1 cellular context compared by ENCODE assay signal in the genomic region with DNA sequence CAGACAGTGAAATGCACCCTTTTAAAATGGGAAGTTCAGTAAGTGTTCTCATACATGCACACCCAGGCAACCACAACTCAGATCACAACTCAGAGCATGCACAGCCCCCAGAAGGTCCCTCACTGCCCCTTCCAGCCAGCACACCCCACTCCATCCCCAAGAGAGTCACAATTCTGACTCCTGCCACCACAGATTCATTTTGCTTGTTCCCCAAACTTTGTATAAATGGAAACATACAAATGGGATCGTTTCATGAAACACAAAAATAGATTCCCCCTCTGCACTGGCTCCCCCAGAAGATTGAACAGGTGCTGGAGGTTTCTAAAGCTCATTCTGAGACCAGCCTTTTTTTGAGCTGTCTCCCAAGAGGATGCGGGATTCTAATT.
TF ChIP-seq lines count a peak whose summit lies in the region.

No MANE protein-coding gene starts in this region.

TF ChIP-seq in GM12878, 131 proteins besides CTCF, POLR2A, EP300 and RAD21 (continued from another document and continues in another):
- TF ChIP-seq, protein P1, sequence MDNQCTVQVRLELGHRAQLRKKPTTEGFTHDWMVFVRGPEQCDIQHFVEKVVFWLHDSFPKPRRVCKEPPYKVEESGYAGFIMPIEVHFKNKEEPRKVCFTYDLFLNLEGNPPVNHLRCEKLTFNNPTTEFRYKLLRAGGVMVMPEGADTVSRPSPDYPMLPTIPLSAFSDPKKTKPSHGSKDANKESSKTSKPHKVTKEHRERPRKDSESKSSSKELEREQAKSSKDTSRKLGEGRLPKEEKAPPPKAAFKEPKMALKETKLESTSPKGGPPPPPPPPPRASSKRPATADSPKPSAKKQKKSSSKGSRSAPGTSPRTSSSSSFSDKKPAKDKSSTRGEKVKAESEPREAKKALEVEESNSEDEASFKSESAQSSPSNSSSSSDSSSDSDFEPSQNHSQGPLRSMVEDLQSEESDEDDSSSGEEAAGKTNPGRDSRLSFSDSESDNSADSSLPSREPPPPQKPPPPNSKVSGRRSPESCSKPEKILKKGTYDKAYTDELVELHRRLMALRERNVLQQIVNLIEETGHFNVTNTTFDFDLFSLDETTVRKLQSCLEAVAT (IDR thresholded peaks at IDR 0.05) = peak; percentile 36; the same call in 1 of the 2 replicates
- no peak for TF ChIP-seq POU2F2 (IDR thresholded peaks at IDR 0.05; ENCODE audit: borderline replicate concordance, low read depth, low read length)
- no peak for TF ChIP-seq KLF5 (IDR thresholded peaks at IDR 0.05; ENCODE audit: partially characterized antibody)
- TF ChIP-seq ASH2L (IDR thresholded peaks at IDR 0.05; ENCODE audit: borderline replicate concordance, low read depth) = no peak
- no peak for TF ChIP-seq HDAC2 (IDR thresholded peaks at IDR 0.05)
- no peak for TF ChIP-seq SUPT20H (IDR thresholded peaks at IDR 0.05; ENCODE audit: borderline replicate concordance, control insufficient read depth, low read depth, low read length)
- 0 out of 2 replicates have a peak, but pooled peaks have one; percentile 10 for TF ChIP-seq BACH1 (IDR thresholded peaks at IDR 0.05; ENCODE audit: borderline replicate concordance)
- peak; percentile 85; the same call in 1 of the 2 replicates for TF ChIP-seq GATAD2B (conservative IDR thresholded peaks at IDR 0.05; ENCODE audit: low read depth)
- no peak for TF ChIP-seq STAT1 (conservative IDR thresholded peaks at IDR 0.05)
- peak; percentile 86 for TF ChIP-seq TCF12 (IDR thresholded peaks at IDR 0.05; ENCODE audit: low read depth, low read length)
- TF ChIP-seq MYC (IDR thresholded peaks at IDR 0.05; ENCODE audit: insufficient read depth, insufficient read length, insufficient replicate concordance, low read length, severe bottlenecking) = no peak
- TF ChIP-seq MEF2A (IDR thresholded peaks at IDR 0.05; ENCODE audit: insufficient read depth, low read depth, low read length) = peak; percentile 94
- TF ChIP-seq CBX5 (IDR thresholded peaks at IDR 0.05; ENCODE audit: low read depth) = no peak
- no peak for TF ChIP-seq ZNF384 (IDR thresholded peaks at IDR 0.05; ENCODE audit: borderline replicate concordance, low read depth, low read length)
- no peak for TF ChIP-seq CHD4 (IDR thresholded peaks at IDR 0.05)
- TF ChIP-seq SIN3A (IDR thresholded peaks at IDR 0.05; ENCODE audit: low read depth, low read length) = no peak
- TF ChIP-seq EED (IDR thresholded peaks at IDR 0.05; ENCODE audit: low read depth) = peak; percentile 88
- TF ChIP-seq SREBF1 (IDR thresholded peaks at IDR 0.05; ENCODE audit: low read length) = no peak
- peak; percentile 88 to 89 for TF ChIP-seq IKZF2 (IDR thresholded peaks at IDR 0.05)
- TF ChIP-seq, protein P2, sequence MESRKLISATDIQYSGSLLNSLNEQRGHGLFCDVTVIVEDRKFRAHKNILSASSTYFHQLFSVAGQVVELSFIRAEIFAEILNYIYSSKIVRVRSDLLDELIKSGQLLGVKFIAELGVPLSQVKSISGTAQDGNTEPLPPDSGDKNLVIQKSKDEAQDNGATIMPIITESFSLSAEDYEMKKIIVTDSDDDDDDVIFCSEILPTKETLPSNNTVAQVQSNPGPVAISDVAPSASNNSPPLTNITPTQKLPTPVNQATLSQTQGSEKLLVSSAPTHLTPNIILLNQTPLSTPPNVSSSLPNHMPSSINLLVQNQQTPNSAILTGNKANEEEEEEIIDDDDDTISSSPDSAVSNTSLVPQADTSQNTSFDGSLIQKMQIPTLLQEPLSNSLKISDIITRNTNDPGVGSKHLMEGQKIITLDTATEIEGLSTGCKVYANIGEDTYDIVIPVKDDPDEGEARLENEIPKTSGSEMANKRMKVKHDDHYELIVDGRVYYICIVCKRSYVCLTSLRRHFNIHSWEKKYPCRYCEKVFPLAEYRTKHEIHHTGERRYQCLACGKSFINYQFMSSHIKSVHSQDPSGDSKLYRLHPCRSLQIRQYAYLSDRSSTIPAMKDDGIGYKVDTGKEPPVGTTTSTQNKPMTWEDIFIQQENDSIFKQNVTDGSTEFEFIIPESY (IDR thresholded peaks at IDR 0.05) = no peak
- TF ChIP-seq YBX1 (IDR thresholded peaks at IDR 0.05) = no peak
- TF ChIP-seq LARP7 (IDR thresholded peaks at IDR 0.05) = no peak
- TF ChIP-seq ZBED1 (IDR thresholded peaks at IDR 0.05; ENCODE audit: borderline replicate concordance) = no peak
- no peak for TF ChIP-seq ZNF217 (IDR thresholded peaks at IDR 0.05)
- no peak for TF ChIP-seq WRNIP1 (IDR thresholded peaks at IDR 0.05; ENCODE audit: borderline replicate concordance, low read depth, low read length)
- 0 out of 2 replicates have a peak, but pooled peaks have one; percentile 33 for TF ChIP-seq STAT3 (IDR thresholded peaks at IDR 0.05; ENCODE audit: low read depth, low read length)
- TF ChIP-seq GABPA (IDR thresholded peaks at IDR 0.05; ENCODE audit: low read depth) = no peak
- TF ChIP-seq SUZ12 (IDR thresholded peaks at IDR 0.05; ENCODE audit: unreplicated experiment) = no peak
- TF ChIP-seq, protein P3, sequence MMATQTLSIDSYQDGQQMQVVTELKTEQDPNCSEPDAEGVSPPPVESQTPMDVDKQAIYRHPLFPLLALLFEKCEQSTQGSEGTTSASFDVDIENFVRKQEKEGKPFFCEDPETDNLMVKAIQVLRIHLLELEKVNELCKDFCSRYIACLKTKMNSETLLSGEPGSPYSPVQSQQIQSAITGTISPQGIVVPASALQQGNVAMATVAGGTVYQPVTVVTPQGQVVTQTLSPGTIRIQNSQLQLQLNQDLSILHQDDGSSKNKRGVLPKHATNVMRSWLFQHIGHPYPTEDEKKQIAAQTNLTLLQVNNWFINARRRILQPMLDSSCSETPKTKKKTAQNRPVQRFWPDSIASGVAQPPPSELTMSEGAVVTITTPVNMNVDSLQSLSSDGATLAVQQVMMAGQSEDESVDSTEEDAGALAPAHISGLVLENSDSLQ (IDR thresholded peaks at IDR 0.05) = no peak
- TF ChIP-seq KDM1A (IDR thresholded peaks at IDR 0.05; ENCODE audit: borderline replicate concordance) = no peak
- TF ChIP-seq IRF4 (IDR thresholded peaks at IDR 0.05; ENCODE audit: low read depth, low read length) = no peak
- TF ChIP-seq, protein P4, sequence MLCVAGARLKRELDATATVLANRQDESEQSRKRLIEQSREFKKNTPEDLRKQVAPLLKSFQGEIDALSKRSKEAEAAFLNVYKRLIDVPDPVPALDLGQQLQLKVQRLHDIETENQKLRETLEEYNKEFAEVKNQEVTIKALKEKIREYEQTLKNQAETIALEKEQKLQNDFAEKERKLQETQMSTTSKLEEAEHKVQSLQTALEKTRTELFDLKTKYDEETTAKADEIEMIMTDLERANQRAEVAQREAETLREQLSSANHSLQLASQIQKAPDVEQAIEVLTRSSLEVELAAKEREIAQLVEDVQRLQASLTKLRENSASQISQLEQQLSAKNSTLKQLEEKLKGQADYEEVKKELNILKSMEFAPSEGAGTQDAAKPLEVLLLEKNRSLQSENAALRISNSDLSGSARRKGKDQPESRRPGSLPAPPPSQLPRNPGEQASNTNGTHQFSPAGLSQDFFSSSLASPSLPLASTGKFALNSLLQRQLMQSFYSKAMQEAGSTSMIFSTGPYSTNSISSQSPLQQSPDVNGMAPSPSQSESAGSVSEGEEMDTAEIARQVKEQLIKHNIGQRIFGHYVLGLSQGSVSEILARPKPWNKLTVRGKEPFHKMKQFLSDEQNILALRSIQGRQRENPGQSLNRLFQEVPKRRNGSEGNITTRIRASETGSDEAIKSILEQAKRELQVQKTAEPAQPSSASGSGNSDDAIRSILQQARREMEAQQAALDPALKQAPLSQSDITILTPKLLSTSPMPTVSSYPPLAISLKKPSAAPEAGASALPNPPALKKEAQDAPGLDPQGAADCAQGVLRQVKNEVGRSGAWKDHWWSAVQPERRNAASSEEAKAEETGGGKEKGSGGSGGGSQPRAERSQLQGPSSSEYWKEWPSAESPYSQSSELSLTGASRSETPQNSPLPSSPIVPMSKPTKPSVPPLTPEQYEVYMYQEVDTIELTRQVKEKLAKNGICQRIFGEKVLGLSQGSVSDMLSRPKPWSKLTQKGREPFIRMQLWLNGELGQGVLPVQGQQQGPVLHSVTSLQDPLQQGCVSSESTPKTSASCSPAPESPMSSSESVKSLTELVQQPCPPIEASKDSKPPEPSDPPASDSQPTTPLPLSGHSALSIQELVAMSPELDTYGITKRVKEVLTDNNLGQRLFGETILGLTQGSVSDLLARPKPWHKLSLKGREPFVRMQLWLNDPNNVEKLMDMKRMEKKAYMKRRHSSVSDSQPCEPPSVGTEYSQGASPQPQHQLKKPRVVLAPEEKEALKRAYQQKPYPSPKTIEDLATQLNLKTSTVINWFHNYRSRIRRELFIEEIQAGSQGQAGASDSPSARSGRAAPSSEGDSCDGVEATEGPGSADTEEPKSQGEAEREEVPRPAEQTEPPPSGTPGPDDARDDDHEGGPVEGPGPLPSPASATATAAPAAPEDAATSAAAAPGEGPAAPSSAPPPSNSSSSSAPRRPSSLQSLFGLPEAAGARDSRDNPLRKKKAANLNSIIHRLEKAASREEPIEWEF (IDR thresholded peaks at IDR 0.05; ENCODE audit: insufficient replicate concordance, low read depth, low read length) = peak; percentile 79
- peak; percentile 96 for TF ChIP-seq MEF2B (IDR thresholded peaks at IDR 0.05; ENCODE audit: partially characterized antibody, poor library complexity, severe bottlenecking)
- no peak for TF ChIP-seq RCOR1 (conservative IDR thresholded peaks at IDR 0.05; ENCODE audit: low read depth, low read length)
- TF ChIP-seq, protein P5, sequence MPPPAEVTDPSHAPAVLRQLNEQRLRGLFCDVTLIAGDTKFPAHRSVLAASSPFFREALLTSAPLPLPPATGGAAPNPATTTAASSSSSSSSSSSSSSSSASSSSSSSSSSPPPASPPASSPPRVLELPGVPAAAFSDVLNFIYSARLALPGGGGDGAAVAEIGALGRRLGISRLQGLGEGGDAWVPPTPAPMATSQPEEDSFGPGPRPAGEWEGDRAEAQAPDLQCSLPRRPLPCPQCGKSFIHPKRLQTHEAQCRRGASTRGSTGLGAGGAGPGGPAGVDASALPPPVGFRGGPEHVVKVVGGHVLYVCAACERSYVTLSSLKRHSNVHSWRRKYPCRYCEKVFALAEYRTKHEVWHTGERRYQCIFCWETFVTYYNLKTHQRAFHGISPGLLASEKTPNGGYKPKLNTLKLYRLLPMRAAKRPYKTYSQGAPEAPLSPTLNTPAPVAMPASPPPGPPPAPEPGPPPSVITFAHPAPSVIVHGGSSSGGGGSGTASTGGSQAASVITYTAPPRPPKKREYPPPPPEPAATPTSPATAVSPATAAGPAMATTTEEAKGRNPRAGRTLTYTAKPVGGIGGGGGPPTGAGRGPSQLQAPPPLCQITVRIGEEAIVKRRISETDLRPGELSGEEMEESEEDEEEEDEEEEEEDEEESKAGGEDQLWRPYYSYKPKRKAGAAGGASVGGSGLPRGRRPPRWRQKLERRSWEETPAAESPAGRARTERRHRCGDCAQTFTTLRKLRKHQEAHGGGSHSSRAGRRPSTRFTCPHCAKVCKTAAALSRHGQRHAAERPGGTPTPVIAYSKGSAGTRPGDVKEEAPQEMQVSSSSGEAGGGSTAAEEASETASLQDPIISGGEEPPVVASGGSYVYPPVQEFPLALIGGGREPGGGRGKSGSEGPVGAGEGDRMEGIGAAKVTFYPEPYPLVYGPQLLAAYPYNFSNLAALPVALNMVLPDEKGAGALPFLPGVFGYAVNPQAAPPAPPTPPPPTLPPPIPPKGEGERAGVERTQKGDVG (CRISPR knock-in tag; IDR thresholded peaks at IDR 0.05) = no peak
- TF ChIP-seq ZZZ3 (IDR thresholded peaks at IDR 0.05; ENCODE audit: control insufficient read depth, insufficient read length, low read depth) = no peak
- TF ChIP-seq HDGF (IDR thresholded peaks at IDR 0.05) = no peak
- TF ChIP-seq BHLHE40 (IDR thresholded peaks at IDR 0.05; ENCODE audit: borderline replicate concordance in 1 of 2, low read depth in 2 of 2, low read length in 1 of 2) = peak; percentile 60 to 66; a peak in 3 of 4 replicates
- TF ChIP-seq, protein P6, sequence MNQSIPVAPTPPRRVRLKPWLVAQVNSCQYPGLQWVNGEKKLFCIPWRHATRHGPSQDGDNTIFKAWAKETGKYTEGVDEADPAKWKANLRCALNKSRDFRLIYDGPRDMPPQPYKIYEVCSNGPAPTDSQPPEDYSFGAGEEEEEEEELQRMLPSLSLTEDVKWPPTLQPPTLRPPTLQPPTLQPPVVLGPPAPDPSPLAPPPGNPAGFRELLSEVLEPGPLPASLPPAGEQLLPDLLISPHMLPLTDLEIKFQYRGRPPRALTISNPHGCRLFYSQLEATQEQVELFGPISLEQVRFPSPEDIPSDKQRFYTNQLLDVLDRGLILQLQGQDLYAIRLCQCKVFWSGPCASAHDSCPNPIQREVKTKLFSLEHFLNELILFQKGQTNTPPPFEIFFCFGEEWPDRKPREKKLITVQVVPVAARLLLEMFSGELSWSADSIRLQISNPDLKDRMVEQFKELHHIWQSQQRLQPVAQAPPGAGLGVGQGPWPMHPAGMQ (IDR thresholded peaks at IDR 0.05; ENCODE audit: borderline replicate concordance) = no peak
- TF ChIP-seq, protein P7, sequence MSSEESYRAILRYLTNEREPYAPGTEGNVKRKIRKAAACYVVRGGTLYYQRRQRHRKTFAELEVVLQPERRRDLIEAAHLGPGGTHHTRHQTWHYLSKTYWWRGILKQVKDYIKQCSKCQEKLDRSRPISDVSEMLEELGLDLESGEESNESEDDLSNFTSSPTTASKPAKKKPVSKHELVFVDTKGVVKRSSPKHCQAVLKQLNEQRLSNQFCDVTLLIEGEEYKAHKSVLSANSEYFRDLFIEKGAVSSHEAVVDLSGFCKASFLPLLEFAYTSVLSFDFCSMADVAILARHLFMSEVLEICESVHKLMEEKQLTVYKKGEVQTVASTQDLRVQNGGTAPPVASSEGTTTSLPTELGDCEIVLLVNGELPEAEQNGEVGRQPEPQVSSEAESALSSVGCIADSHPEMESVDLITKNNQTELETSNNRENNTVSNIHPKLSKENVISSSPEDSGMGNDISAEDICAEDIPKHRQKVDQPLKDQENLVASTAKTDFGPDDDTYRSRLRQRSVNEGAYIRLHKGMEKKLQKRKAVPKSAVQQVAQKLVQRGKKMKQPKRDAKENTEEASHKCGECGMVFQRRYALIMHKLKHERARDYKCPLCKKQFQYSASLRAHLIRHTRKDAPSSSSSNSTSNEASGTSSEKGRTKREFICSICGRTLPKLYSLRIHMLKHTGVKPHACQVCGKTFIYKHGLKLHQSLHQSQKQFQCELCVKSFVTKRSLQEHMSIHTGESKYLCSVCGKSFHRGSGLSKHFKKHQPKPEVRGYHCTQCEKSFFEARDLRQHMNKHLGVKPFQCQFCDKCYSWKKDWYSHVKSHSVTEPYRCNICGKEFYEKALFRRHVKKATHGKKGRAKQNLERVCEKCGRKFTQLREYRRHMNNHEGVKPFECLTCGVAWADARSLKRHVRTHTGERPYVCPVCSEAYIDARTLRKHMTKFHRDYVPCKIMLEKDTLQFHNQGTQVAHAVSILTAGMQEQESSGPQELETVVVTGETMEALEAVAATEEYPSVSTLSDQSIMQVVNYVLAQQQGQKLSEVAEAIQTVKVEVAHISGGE (CRISPR knock-in tag; IDR thresholded peaks at IDR 0.05) = no peak
- TF ChIP-seq KAT2A (conservative IDR thresholded peaks at IDR 0.05; ENCODE audit: control insufficient read depth, low read depth, low read length) = no peak
